ENCODE assay signal across 21 cellular contexts in the genomic region with DNA sequence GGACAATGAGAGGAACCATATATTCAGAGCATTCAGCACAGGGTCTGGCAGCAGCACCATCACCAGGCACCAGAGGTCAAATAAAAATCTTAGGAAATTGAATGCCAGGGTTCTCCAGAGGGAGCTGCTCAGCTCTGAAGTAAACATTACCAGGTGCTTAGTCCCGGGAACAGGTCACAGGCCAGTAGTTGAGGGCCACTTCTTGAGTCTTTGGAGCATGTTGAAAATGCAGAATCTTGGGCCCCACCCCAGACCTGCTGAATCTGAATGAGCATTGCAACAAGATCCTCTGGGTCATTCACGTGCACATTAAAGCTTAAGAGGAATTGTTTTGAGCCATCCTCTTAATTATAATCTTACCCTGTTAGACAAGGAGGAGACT.
"Had no signal": no experiment of that assay in that cellular context is flagged by ENCODE, and none has a peak within 500 bp of the region (broad histone marks: within the 10 kb centered on the region; RNA-seq: fewer than 3 reads in every experiment).

No MANE protein-coding gene starts in this region.

- H3K4me3 ChIP-seq: adrenal gland, hepatocyte, right lobe of liver, skin epidermis, tibial nerve, uterus had no signal

- H3K9me3 ChIP-seq: adrenal gland, right lobe of liver, tibial nerve, uterus had no signal

- H3K4me1 ChIP-seq: right lobe of liver, uterus had no signal

- H3K27ac ChIP-seq: adrenal gland, foreskin keratinocyte, hepatocyte, right lobe of liver, skin epidermis, tibial nerve, uterus had no signal

- H3K27me3 ChIP-seq: adrenal gland, foreskin keratinocyte, hepatocyte, right lobe of liver, tibial nerve, uterus had no signal

- FAIRE-seq: astrocyte had no signal

- H3K36me3 ChIP-seq: adrenal gland, right lobe of liver, tibial nerve, uterus had no signal

- DNase-seq: activated CD4-positive, alpha-beta T cell treated with anti-CD3 and anti-CD28 coated beads for 1 hour; activated CD4-positive, alpha-beta T cell treated with anti-CD3 and anti-CD28 coated beads, Interleukin-2, amount 50 U/mL, for 1 hour; activated naive CD4-positive, alpha-beta T cell; activated T-cell treated with anti-CD3 and anti-CD28 coated beads, Interleukin-2, amount 50 U/mL, for 1 hour; central memory CD4-positive, alpha-beta T cell; dermis blood vessel endothelial cell; effector CD8-positive, alpha-beta T cell; foreskin keratinocyte; immature natural killer cell; kidney glomerular epithelial cell; left ventricle myocardium superior; occipital lobe; right lobe of liver; stimulated activated CD4-positive, alpha-beta T cell treated with anti-CD3 and anti-CD28 coated beads, Interleukin-1b, Interleukin-23, amount 100 ng/mL, for 48 hours; T-helper 9 cell; uterus had no signal

- ATAC-seq: foreskin keratinocyte, left ventricle myocardium superior, right lobe of liver had no signal
